ENCODE assay signal across 8 cellular contexts in genomic region chr2:227518278-227518865, GRCh38. TPM values are rescaled to one million over a fixed set of nuclear protein-coding genes. Genes with fewer than 3 reads are reported as not detected.
DNase-seq lines count a peak whose midpoint lies in the region; TF ChIP-seq lines count a peak whose summit lies in the region.
"Not testable (repeated sequence)": the region's sequence is repeated elsewhere in the genome, so short reads cannot be mapped to it uniquely, and the experiment has no call there.

No MANE protein-coding gene starts in this region.

- not testable (repeated sequence) for H3K27me3 ChIP-seq in AG04450 (ENCODE audit: control insufficient read depth, insufficient read depth, low read length); MG63; skeletal muscle satellite cell (ENCODE audit: control insufficient read depth, insufficient read depth, low read length)

- H3K4me3 Mint-ChIP-seq in activated T-cell treated with anti-CD3 and anti-CD28 coated beads, Interleukin-2, amount 50 U/mL, for 24 hours; chondrocyte (ENCODE audit: unreplicated experiment): not testable (repeated sequence)

- H3K4me3 ChIP-seq in AG04450 (ENCODE audit: low read depth, low read length); MG63; fibroblast of the aortic adventitia (ENCODE audit: low read depth, low read length); skeletal muscle satellite cell (ENCODE audit: low read length): not testable (repeated sequence)

- H3K27ac Mint-ChIP-seq in activated T-cell treated with anti-CD3 and anti-CD28 coated beads, Interleukin-2, amount 50 U/mL, for 24 hours: peak overlapping the region; percentile 47
- H3K27ac Mint-ChIP-seq in chondrocyte (ENCODE audit: unreplicated experiment): peak overlapping the region; percentile 27

- not testable (repeated sequence) for H3K9me3 Mint-ChIP-seq in activated T-cell treated with anti-CD3 and anti-CD28 coated beads, Interleukin-2, amount 50 U/mL, for 24 hours; chondrocyte (ENCODE audit: low read depth)

- peaks cover 71% of the 10 kb centered on the region for H3K4me1 Mint-ChIP-seq in activated T-cell treated with anti-CD3 and anti-CD28 coated beads, Interleukin-2, amount 50 U/mL, for 24 hours (ENCODE audit: low read depth)
- peaks cover 48% of the 10 kb centered on the region for H3K4me1 Mint-ChIP-seq in chondrocyte (ENCODE audit: low read depth)

- peaks cover 66% of the 10 kb centered on the region for H3K36me3 Mint-ChIP-seq in activated T-cell treated with anti-CD3 and anti-CD28 coated beads, Interleukin-2, amount 50 U/mL, for 24 hours (ENCODE audit: low read depth)
- not testable (repeated sequence) for H3K36me3 Mint-ChIP-seq in chondrocyte (ENCODE audit: low read depth)

- peak overlapping the region; percentile 3 for H3K4me2 ChIP-seq in skeletal muscle satellite cell (ENCODE audit: low read length)

- CTCF ChIA-PET in AG04450 (lab: Charles Lee): interaction anchor here (1.3 kb wide), 1 partner anchor 140 kb away, joined by 3 read pairs; no protein-coding TSS in a partner anchor

- H3K27me3 Mint-ChIP-seq in activated T-cell treated with anti-CD3 and anti-CD28 coated beads, Interleukin-2, amount 50 U/mL, for 24 hours; chondrocyte (ENCODE audit: low read depth): not testable (repeated sequence)

- peak overlapping the region; percentile 33 for H3K27ac ChIP-seq in AG04450 (ENCODE audit: low read depth, low read length)

- POLR2A ChIA-PET in AG04450 (lab: Yijun Ruan, JAX): interaction anchor here (0.6 to 0.8 kb wide), 3 partner anchors 22 to 49 kb away, joined by 3 to 4 read pairs (median 4); no protein-coding TSS in a partner anchor

- TF ChIP-seq CTCF in AG04450 (IDR thresholded peaks at IDR 0.05; ENCODE audit: low read depth, low read length); chondrocyte (IDR thresholded peaks at IDR 0.05); fibroblast of the aortic adventitia (IDR thresholded peaks at IDR 0.05; ENCODE audit: insufficient read depth, low read length): not testable (repeated sequence)

- DNase-seq in AG04450 (ENCODE audit: low read depth, low spot score): peak; percentile 34
- peak; percentile 39 for DNase-seq in H4 (ENCODE audit: low spot score)
- peak; percentile 80 for DNase-seq in MG63
- DNase-seq in activated T-cell treated with anti-CD3 and anti-CD28 coated beads, Interleukin-2, amount 50 U/mL, for 24 hours; chondrocyte (ENCODE audit: low spot score): not testable (repeated sequence)
- peak; percentile 82 for DNase-seq in fibroblast of the aortic adventitia (ENCODE audit: low read depth)
- DNase-seq in kidney tubule cell (ENCODE audit: low spot score): peak; percentile 54

- not testable (repeated sequence) for H3K9me3 ChIP-seq in AG04450 (ENCODE audit: control insufficient read depth, insufficient read depth, low read length); MG63; skeletal muscle satellite cell (replicated peaks; ENCODE audit: low read length)

- H3K9ac ChIP-seq in skeletal muscle satellite cell (ENCODE audit: low read depth, low read length): not testable (repeated sequence)

- peaks cover 16% of the 10 kb centered on the region for H3K4me1 ChIP-seq in skeletal muscle satellite cell (ENCODE audit: control insufficient read depth, insufficient read depth, low read length)

- H3K36me3 ChIP-seq in MG63: peaks cover 27% of the 10 kb centered on the region
- H3K36me3 ChIP-seq in skeletal muscle satellite cell (ENCODE audit: insufficient read depth, low read length): not testable (repeated sequence)

RNA-seq across cellular contexts. Expression of gene AGFG1, which starts 46.4 kb away (rescaled TPM):
- polyA plus RNA-seq in AG04450 (2011; rRNA removed): 124 and 139 TPM in 2 replicates
- polyA minus RNA-seq in AG04450 (2011; rRNA and poly(A)+ RNA removed): 220 and 223 TPM in 2 replicates
- 110 and 129 TPM in 2 replicates for total RNA-seq in H4 (2014; rRNA removed; shearing (Covaris generic))
- 68.6 and 100 TPM in 2 replicates for total RNA-seq in MG63 (2014; rRNA removed; shearing (Covaris generic); ENCODE audit: low replicate concordance)
- total RNA-seq in chondrocyte (49.3 to 49.5 TPM (median 49.3 TPM) in 3 replicates), fibroblast of the aortic adventitia (ENCODE audit: low replicate concordance) (10.8 and 81.3 TPM in 2 replicates)
- total RNA-seq in skeletal muscle satellite cell (2012; rRNA removed): 58.8 and 82.3 TPM in 2 replicates
